Comparison of ENCODE assay signal across 34 cellular contexts in genomic region chr12:90501412-90501811, GRCh38.
"Had no signal": no experiment of that assay in that cellular context is flagged by ENCODE, and none has a peak within 500 bp of the region (broad histone marks: within the 10 kb centered on the region; RNA-seq: fewer than 3 reads in every experiment).

No MANE protein-coding gene starts in this region.

- DNase-seq: activated effector memory CD4-positive, alpha-beta T cell treated with anti-CD3 and anti-CD28 coated beads, Interleukin-2, amount 50 U/mL, for 16 hours; activated effector memory CD4-positive, alpha-beta T cell treated with Interleukin-2 at 50 U/mL for 16 hours; activated gamma-delta T cell; activated gamma-delta T cell treated with Interleukin-2 at 50 U/mL for 16 hours; activated naive CD4-positive, alpha-beta T cell; activated naive CD4-positive, alpha-beta T cell treated with anti-CD3 and anti-CD28 coated beads for 36 hours; activated naive CD4-positive, alpha-beta T cell treated with anti-CD3 and anti-CD28 coated beads, Interleukin-2, amount 10 ng/mL, durations not matched to agents 7 days and 5 days; activated naive CD4-positive, alpha-beta T cell treated with anti-CD3 and anti-CD28 coated beads, Interleukin-2, amount 50 U/mL, for 16 hours; activated naive CD4-positive, alpha-beta T cell treated with Interleukin-2 at 50 U/mL for 16 hours; activated naive CD8-positive, alpha-beta T cell treated with anti-CD3 and anti-CD28 coated beads for 36 hours; activated naive CD8-positive, alpha-beta T cell treated with anti-CD3 and anti-CD28 coated beads, Interleukin-2, amount 10 ng/mL, durations not matched to agents 7 days and 5 days; activated naive CD8-positive, alpha-beta T cell treated with anti-CD3 and anti-CD28 coated beads, Interleukin-2, amount 50 U/mL, for 24 hours; activated T-cell treated with anti-CD3 and anti-CD28 coated beads, Interleukin-2, amount 50 U/mL, for 1 hour; activated T-cell treated with anti-CD3 and anti-CD28 coated beads, Interleukin-2, amount 50 U/mL, for 24 hours; activated T-cell treated with anti-CD3 and anti-CD28 coated beads, Interleukin-2, amount 50 U/mL, for 4 hours; activated T-cell treated with anti-CD3 and anti-CD28 coated beads, Interleukin-2, amount 50 U/mL, for 48 hours; activated T-cell treated with anti-CD3 and anti-CD28 coated beads, Interleukin-2, amount 50 U/mL, for 72 hours; adrenal gland; amniotic stem cell; amygdala; anterior cingulate cortex; aorta; body of pancreas; brain microvascular endothelial cell; caudate nucleus; central memory CD4-positive, alpha-beta T cell; cerebellar nuclear complex had no signal

- H3K27ac ChIP-seq: adrenal gland, ascending aorta, body of pancreas, brain microvascular endothelial cell, breast epithelium, cardiac muscle cell had no signal

- H3K27me3 ChIP-seq: adrenal gland, ascending aorta, body of pancreas, brain microvascular endothelial cell, breast epithelium, cardiac muscle cell had no signal

- H3K9me3 ChIP-seq: adrenal gland, ascending aorta, body of pancreas, breast epithelium had no signal

- H3K4me1 ChIP-seq: adrenal gland, ascending aorta, body of pancreas, breast epithelium had no signal

- H3K36me3 ChIP-seq: adrenal gland, ascending aorta, brain microvascular endothelial cell, breast epithelium, cardiac muscle cell had no signal

- FAIRE-seq: astrocyte, bronchial epithelial cell had no signal

- ATAC-seq: activated naive CD4-positive, alpha-beta T cell treated with anti-CD3 and anti-CD28 coated beads, Interleukin-2, amount 50 U/mL, for 72 hours; activated naive CD8-positive, alpha-beta T cell treated with anti-CD3 and anti-CD28 coated beads, Interleukin-2, amount 50 U/mL, for 24 hours; activated T-cell treated with anti-CD3 and anti-CD28 coated beads, Interleukin-2, amount 50 U/mL, for 4 hours; activated T-cell treated with anti-CD3 and anti-CD28 coated beads, Interleukin-2, amount 50 U/mL, for 72 hours; activated T-helper 17 cell treated with anti-CD3 and anti-CD28 coated beads, Interleukin-2, amount 50 U/mL, for 72 hours; body of pancreas had no signal

- H3K4me3 ChIP-seq: adrenal gland, ascending aorta, body of pancreas, breast epithelium, cardiac muscle cell had no signal
